In genomic region chr11:95108671-95109551, GRCh38 we compare ENCODE assay signal across 11 cellular contexts. TPM values are rescaled to one million over a fixed set of nuclear protein-coding genes. Genes with fewer than 3 reads are reported as not detected.
DNase-seq lines count a peak whose midpoint lies in the region; FAIRE-seq and TF ChIP-seq lines count a peak whose summit lies in the region.
"Had no signal": no experiment of that assay in that cellular context is flagged by ENCODE, and none has a peak within 500 bp of the region (broad histone marks: within the 10 kb centered on the region; RNA-seq: fewer than 3 reads in every experiment).

No MANE protein-coding gene starts in this region.

- H3K9me3 ChIP-seq in ascending aorta = no peaks in the 10 kb centered on the region
- H3K9me3 ChIP-seq in right atrium auricular region = no peaks in the 10 kb centered on the region
- no peaks in the 10 kb centered on the region for H3K9me3 ChIP-seq in smooth muscle cell (replicated peaks; ENCODE audit: low read depth)

- H4K20me1 ChIP-seq in smooth muscle cell (ENCODE audit: low read depth) = peaks cover 10% of the 10 kb centered on the region

- H3K4me1 ChIP-seq in ascending aorta = peaks cover 17 to 26% of the 10 kb centered on the region in 2 donors
- H3K4me1 ChIP-seq in right atrium auricular region = peaks cover 0 to 27% of the 10 kb centered on the region in 2 donors
- H3K4me1 ChIP-seq in smooth muscle cell (ENCODE audit: low read depth) = peaks cover 32% of the 10 kb centered on the region

- TF ChIP-seq CTCF in ascending aorta (IDR thresholded peaks at IDR 0.05) (no peak), right atrium auricular region (IDR thresholded peaks at IDR 0.05) (no peak), smooth muscle cell (IDR thresholded peaks at IDR 0.05; ENCODE audit: borderline replicate concordance, insufficient read depth, poor library complexity, severe bottlenecking) (no peak)

- intact Hi-C loops in ascending aorta (cut with DNase I) = loop anchor here (5.0 kb wide), 2 partner anchors 33 to 42 kb away; partner anchors contain the start of gene SRSF8

- H3K4me3 ChIP-seq in ascending aorta (peak overlapping the region in 1 of 2 donors; percentile 17), right atrium auricular region (no peak overlapping the region), smooth muscle cell (no peak overlapping the region)

- H3K27me3 ChIP-seq in ascending aorta = no peaks in the 10 kb centered on the region
- no peaks in the 10 kb centered on the region for H3K27me3 ChIP-seq in right atrium auricular region
- no peaks in the 10 kb centered on the region for H3K27me3 ChIP-seq in smooth muscle cell (ENCODE audit: low read depth)

- H3F3A ChIP-seq in smooth muscle cell (ENCODE audit: low read depth) = peaks cover 32% of the 10 kb centered on the region

- WGBS in smooth muscle cell (ENCODE audit: low lambda C conversion rate) = 9% methylated on average over 6 of the region's 6 CpGs

- H3K9ac ChIP-seq in smooth muscle cell (ENCODE audit: low read depth) = peak overlapping the region; percentile 33

- H3K36me3 ChIP-seq in ascending aorta = peaks cover 0 to 12% of the 10 kb centered on the region in 2 donors
- H3K36me3 ChIP-seq in right atrium auricular region = no peaks in the 10 kb centered on the region
- no peaks in the 10 kb centered on the region for H3K36me3 ChIP-seq in smooth muscle cell (ENCODE audit: low read depth)

- H3K27ac ChIP-seq in ascending aorta = peak overlapping the region; percentile 74 to 81
- peak overlapping the region; percentile 19 to 71 for H3K27ac ChIP-seq in right atrium auricular region
- peak overlapping the region; percentile 93 for H3K27ac ChIP-seq in smooth muscle cell (ENCODE audit: low read depth)

- DNase-seq in HT1080 (ENCODE audit: low read depth) (peak; percentile 84), ascending aorta (ENCODE audit: low spot score in 2 of 2) (no peak), right atrium auricular region (ENCODE audit: low spot score) (no peak), smooth muscle cell (lab: John Stamatoyannopoulos, UW; ENCODE audit: unreplicated experiment) (no peak), H54 (ENCODE audit: insufficient read length, low spot score) (no peak), NCI-H1092 treated with DMSO at 0.1 percent for 48 hours (lab: John Stamatoyannopoulos, UW) (no peak), retina (no peak), occipital lobe (lab: John Stamatoyannopoulos, UW) (no peak)

- FAIRE-seq in H54 (lab: Jason Lieb, UNC) = no peak
- FAIRE-seq: G401.6 had no signal

- peaks cover 71% of the 10 kb centered on the region for H3K79me2 ChIP-seq in smooth muscle cell (ENCODE audit: low read depth)

- H2AFZ ChIP-seq in smooth muscle cell (ENCODE audit: low read depth) = no peak overlapping the region

- H3K4me2 ChIP-seq in smooth muscle cell = peak overlapping the region; percentile 79

- TF ChIP-seq POLR2A in H54 (IDR thresholded peaks at IDR 0.05; ENCODE audit: low read depth, low read length) = no peak

RNA-seq across cellular contexts. Expression of gene ENDOD1, which starts 19.3 kb away (rescaled TPM):
- total RNA-seq in HT1080 (2014; rRNA removed; shearing (Covaris generic)) = 32.4 and 38.8 TPM in 2 replicates
- polyA plus RNA-seq in HT1080 (2015; cell fraction: cytosol; rRNA removed) = 25.4 and 32.8 TPM in 2 replicates
- polyA plus RNA-seq in HT1080 (2015; cell fraction: nucleus; rRNA removed) = 21.4 and 24.6 TPM in 2 replicates
- total RNA-seq in ascending aorta (60.2 TPM), right atrium auricular region (10 to 100 TPM; 18.8 to 27.7 TPM), smooth muscle cell (124 and 125 TPM in 2 replicates), occipital lobe (22.9 TPM)
- 44.8 and 46.7 TPM in 2 replicates for polyA plus RNA-seq in smooth muscle cell

RNA-seq across cellular contexts. Expression of gene SRSF8, which starts 42.2 kb away (rescaled TPM):
- 12.9 and 19.0 TPM in 2 replicates for total RNA-seq in HT1080 (2014; rRNA removed; shearing (Covaris generic))
- 26.7 and 36.8 TPM in 2 replicates for polyA plus RNA-seq in HT1080 (2015; cell fraction: cytosol; rRNA removed)
- polyA plus RNA-seq in HT1080 (2015; cell fraction: nucleus; rRNA removed) = 16.2 and 22.4 TPM in 2 replicates
- total RNA-seq in ascending aorta = 42.0 TPM
- 10 to 100 TPM; 24.7 to 37.4 TPM for total RNA-seq in right atrium auricular region
- 39.9 and 43.5 TPM in 2 replicates for total RNA-seq in smooth muscle cell
- polyA plus RNA-seq in smooth muscle cell = 40.5 and 50.6 TPM in 2 replicates
- total RNA-seq in occipital lobe = 16.1 TPM

RNA-seq across cellular contexts. Expression of gene KDM4F, which starts 59.7 kb away (rescaled TPM):
- not detected in 2 replicates for total RNA-seq in HT1080 (2014; rRNA removed; shearing (Covaris generic))
- not detected in 2 replicates for polyA plus RNA-seq in HT1080 (2015; cell fraction: cytosol; rRNA removed)
- polyA plus RNA-seq in HT1080 (2015; cell fraction: nucleus; rRNA removed) = not detected in 2 replicates
- total RNA-seq in ascending aorta = not detected
- total RNA-seq in right atrium auricular region = not detected
- total RNA-seq in smooth muscle cell = not detected in 2 replicates
- not detected in 2 replicates for polyA plus RNA-seq in smooth muscle cell
- total RNA-seq in occipital lobe = not detected
- total RNA-seq: pulmonary artery endothelial cell, ureter had no signal
